Comparison of ENCODE assay signal across 2 cellular contexts in the genomic region with DNA sequence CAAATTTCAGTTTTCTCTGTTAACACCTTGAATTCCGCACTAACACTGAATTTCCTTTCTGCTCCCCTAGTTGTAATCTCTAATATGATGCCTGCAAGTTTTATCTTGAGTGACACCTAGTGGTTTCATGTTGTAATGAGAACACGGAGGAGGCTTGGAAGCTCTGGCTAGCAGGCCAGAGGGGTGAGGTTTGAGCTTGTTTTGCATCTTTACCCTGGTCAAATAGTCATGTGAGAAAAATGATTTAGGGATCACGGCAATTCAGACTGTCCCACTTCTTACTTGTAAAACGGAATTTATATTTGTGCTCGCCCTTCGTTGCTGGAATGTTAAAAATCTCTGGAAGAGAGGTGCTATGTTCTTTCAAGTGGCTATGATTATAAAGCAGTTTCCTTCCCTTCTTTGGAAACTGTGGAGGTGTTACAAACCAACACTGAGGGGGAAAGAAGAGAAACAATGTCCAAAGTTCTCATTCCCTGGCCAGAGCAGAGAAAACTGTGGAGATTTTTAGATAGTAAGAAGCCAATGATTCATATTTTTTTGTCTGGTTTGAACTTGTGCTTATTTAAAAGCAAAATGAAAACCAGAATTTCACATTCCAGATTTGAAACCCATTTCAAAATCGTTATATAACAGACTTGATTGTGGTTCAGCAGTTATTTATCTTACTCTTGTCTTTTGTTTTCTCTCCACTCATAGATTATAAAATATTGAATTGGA.
TF ChIP-seq lines count a peak whose summit lies in the region.

No MANE protein-coding gene starts in this region.

TF ChIP-seq in IMR-90, 13 proteins besides CTCF, POLR2A, EP300 and RAD21:
- TF ChIP-seq RFX5 (IDR thresholded peaks at IDR 0.05; ENCODE audit: low read depth, low read length) (no peak), SMC3 (IDR thresholded peaks at IDR 0.05; ENCODE audit: low read depth, low read length) (peak; percentile 64)

TF ChIP-seq in HepG2, 621 proteins besides CTCF, POLR2A, EP300 and RAD21:
- TF ChIP-seq ZFP62 (CRISPR knock-in tag; IDR thresholded peaks at IDR 0.05) = no peak
- TF ChIP-seq SKI (IDR thresholded peaks at IDR 0.05; ENCODE audit: partially characterized antibody) = no peak
- no peak for TF ChIP-seq ZMYM3 (CRISPR knock-in tag; IDR thresholded peaks at IDR 0.05)
- TF ChIP-seq HNF4A (CRISPR knock-in tag; IDR thresholded peaks at IDR 0.05) = no peak
- no peak for TF ChIP-seq GTF3A (CRISPR knock-in tag; conservative IDR thresholded peaks at IDR 0.05)
- no peak for TF ChIP-seq ZNF292 (CRISPR knock-in tag; IDR thresholded peaks at IDR 0.05; ENCODE audit: borderline replicate concordance, low read depth)
- TF ChIP-seq NR2C2 (CRISPR knock-in tag; IDR thresholded peaks at IDR 0.05; ENCODE audit: borderline replicate concordance) = no peak
- TF ChIP-seq KAT2B (IDR thresholded peaks at IDR 0.05; ENCODE audit: borderline replicate concordance, low read depth, low read length) = no peak
- TF ChIP-seq ZNF362 (CRISPR knock-in tag; IDR thresholded peaks at IDR 0.05; ENCODE audit: borderline replicate concordance) = no peak
- 0 out of 2 replicates have a peak, but pooled peaks have one; percentile 18 for TF ChIP-seq SMC3 (IDR thresholded peaks at IDR 0.05; ENCODE audit: low read length)
- no peak for TF ChIP-seq ZNF180 (CRISPR knock-in tag; IDR thresholded peaks at IDR 0.05; ENCODE audit: borderline replicate concordance, low read depth)
- TF ChIP-seq, protein P1, sequence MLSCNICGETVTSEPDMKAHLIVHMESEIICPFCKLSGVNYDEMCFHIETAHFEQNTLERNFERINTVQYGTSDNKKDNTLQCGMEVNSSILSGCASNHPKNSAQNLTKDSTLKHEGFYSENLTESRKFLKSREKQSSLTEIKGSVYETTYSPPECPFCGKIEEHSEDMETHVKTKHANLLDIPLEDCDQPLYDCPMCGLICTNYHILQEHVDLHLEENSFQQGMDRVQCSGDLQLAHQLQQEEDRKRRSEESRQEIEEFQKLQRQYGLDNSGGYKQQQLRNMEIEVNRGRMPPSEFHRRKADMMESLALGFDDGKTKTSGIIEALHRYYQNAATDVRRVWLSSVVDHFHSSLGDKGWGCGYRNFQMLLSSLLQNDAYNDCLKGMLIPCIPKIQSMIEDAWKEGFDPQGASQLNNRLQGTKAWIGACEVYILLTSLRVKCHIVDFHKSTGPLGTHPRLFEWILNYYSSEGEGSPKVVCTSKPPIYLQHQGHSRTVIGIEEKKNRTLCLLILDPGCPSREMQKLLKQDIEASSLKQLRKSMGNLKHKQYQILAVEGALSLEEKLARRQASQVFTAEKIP (CRISPR knock-in tag; IDR thresholded peaks at IDR 0.05; ENCODE audit: borderline replicate concordance) = no peak
- no peak for TF ChIP-seq TEAD2 (CRISPR knock-in tag; IDR thresholded peaks at IDR 0.05)
- peak; percentile 67 for TF ChIP-seq STAG1 (CRISPR knock-in tag; IDR thresholded peaks at IDR 0.05)
- no peak for TF ChIP-seq NFE2L1 (CRISPR knock-in tag; IDR thresholded peaks at IDR 0.05; ENCODE audit: borderline replicate concordance)
- TF ChIP-seq MEIS1 (CRISPR knock-in tag; IDR thresholded peaks at IDR 0.05; ENCODE audit: borderline replicate concordance) = no peak
- no peak for TF ChIP-seq ZNF7 (CRISPR knock-in tag; IDR thresholded peaks at IDR 0.05)
- peak; percentile 61; the same call in 1 of the 2 replicates for TF ChIP-seq ARID3A (IDR thresholded peaks at IDR 0.05; ENCODE audit: low read depth, low read length)
- TF ChIP-seq TIGD3 (CRISPR knock-in tag; IDR thresholded peaks at IDR 0.05; ENCODE audit: borderline replicate concordance) = no peak
- no peak for TF ChIP-seq HDAC6 (IDR thresholded peaks at IDR 0.05; ENCODE audit: low read depth, low read length)
- no peak for TF ChIP-seq ZNF777 (CRISPR knock-in tag; IDR thresholded peaks at IDR 0.05)
